Comparison of ENCODE assay signal across 29 cellular contexts in genomic region chr1:201140235-201140940, GRCh38. TPM values are rescaled to one million over a fixed set of nuclear protein-coding genes. Genes with fewer than 3 reads are reported as not detected.
DNase-seq lines count a peak whose midpoint lies in the region; ATAC-seq and TF ChIP-seq lines count a peak whose summit lies in the region.
"Had no signal": no experiment of that assay in that cellular context is flagged by ENCODE, and none has a peak within 500 bp of the region (broad histone marks: within the 10 kb centered on the region; RNA-seq: fewer than 3 reads in every experiment).

No MANE protein-coding gene starts in this region.

- peak overlapping the region; percentile 67 to 96 (median 87) for H3K4me2 ChIP-seq in BLaER1 treated with 17β-estradiol and CSF1 and Interleukin-3, amounts not matched to agents 10 nM and 100 nM
- no peak overlapping the region for H3K4me2 ChIP-seq in DND-41 (ENCODE audit: insufficient read depth, low read length)
- no peak overlapping the region for H3K4me2 ChIP-seq in neural progenitor cell

- H3K27ac Mint-ChIP-seq in neural progenitor cell: no peak overlapping the region
- H3K27ac Mint-ChIP-seq: activated naive CD8-positive, alpha-beta T cell treated with anti-CD3 and anti-CD28 coated beads, Interleukin-2, amount 50 U/mL, for 24 hours; activated T-helper 2 cell treated with anti-CD3 and anti-CD28 coated beads, Interferon-gamma antibody, Interleukin-2, Interleukin-4, amounts not matched to agents 10 μg/mL and 5 μg/mL and 100 μg/mL, durations not matched to agents 14 hours and 24 hours and 36 hours; WTC11 had no signal

- peaks cover 56 to 84% (median 78%) of the 10 kb centered on the region in 10 experiments for H3K4me1 ChIP-seq in BLaER1 treated with 17β-estradiol and CSF1 and Interleukin-3, amounts not matched to agents 10 nM and 100 nM
- H3K4me1 ChIP-seq in DND-41 (ENCODE audit: insufficient read depth, low read length): no peaks in the 10 kb centered on the region
- peaks cover 5% of the 10 kb centered on the region for H3K4me1 ChIP-seq in neural progenitor cell

- peaks cover 9% of the 10 kb centered on the region for H3K4me1 Mint-ChIP-seq in neural progenitor cell
- H3K4me1 Mint-ChIP-seq: activated naive CD8-positive, alpha-beta T cell treated with anti-CD3 and anti-CD28 coated beads, Interleukin-2, amount 50 U/mL, for 24 hours; WTC11 had no signal

- H3K79me2 ChIP-seq in DND-41 (ENCODE audit: insufficient read depth, low read length) (no peaks in the 10 kb centered on the region), neural progenitor cell (ENCODE audit: low read depth) (no peaks in the 10 kb centered on the region)

- peaks cover 6% of the 10 kb centered on the region for H3K27me3 Mint-ChIP-seq in neural progenitor cell (ENCODE audit: insufficient read depth, low read depth)
- H3K27me3 Mint-ChIP-seq: activated naive CD8-positive, alpha-beta T cell treated with anti-CD3 and anti-CD28 coated beads, Interleukin-2, amount 50 U/mL, for 24 hours had no signal

- H3K9me3 Mint-ChIP-seq in neural progenitor cell: no peaks in the 10 kb centered on the region
- H3K9me3 Mint-ChIP-seq: activated naive CD8-positive, alpha-beta T cell treated with anti-CD3 and anti-CD28 coated beads, Interleukin-2, amount 50 U/mL, for 24 hours; activated T-helper 2 cell treated with anti-CD3 and anti-CD28 coated beads, Interferon-gamma antibody, Interleukin-2, Interleukin-4, amounts not matched to agents 10 μg/mL and 5 μg/mL and 100 μg/mL, durations not matched to agents 14 hours and 24 hours and 36 hours; WTC11 had no signal

- ATAC-seq in DND-41 (ENCODE audit: insufficient read depth, low read depth): peak; percentile 29; the same call in 1 of the 3 replicates
- ATAC-seq: activated naive CD8-positive, alpha-beta T cell treated with anti-CD3 and anti-CD28 coated beads, Interleukin-2, amount 50 U/mL, for 24 hours; WTC11 had no signal

- no peaks in the 10 kb centered on the region for H3K27me3 ChIP-seq in BLaER1 treated with 17β-estradiol and CSF1 and Interleukin-3, amounts not matched to agents 10 nM and 100 nM
- H3K27me3 ChIP-seq in DND-41 (ENCODE audit: insufficient read depth, low read length, poor library complexity) (no peaks in the 10 kb centered on the region), neural progenitor cell (no peaks in the 10 kb centered on the region)
- H3K27me3 ChIP-seq: MG63, testis, vagina had no signal

- H3K9ac ChIP-seq in BLaER1 treated with 17β-estradiol and CSF1 and Interleukin-3, amounts not matched to agents 10 nM and 100 nM: peak overlapping the region in 9 of 11 experiments; percentile 9 to 75 (median 45); a peak in 15 of 22 replicates
- H3K9ac ChIP-seq in DND-41 (ENCODE audit: low read depth, low read length) (no peak overlapping the region), neural progenitor cell (no peak overlapping the region)

- TF ChIP-seq CTCF in DND-41 (IDR thresholded peaks at IDR 0.05; ENCODE audit: borderline replicate concordance, extremely low read depth, low read length, poor library complexity, severe bottlenecking): no peak
- TF ChIP-seq CTCF in neural progenitor cell (IDR thresholded peaks at IDR 0.05): no peak

- peaks cover 0 to 97% (median 54%) of the 10 kb centered on the region in 11 experiments; a peak in 16 of 22 replicates for H4K20me1 ChIP-seq in BLaER1 treated with 17β-estradiol and CSF1 and Interleukin-3, amounts not matched to agents 10 nM and 100 nM
- peaks cover 16% of the 10 kb centered on the region for H4K20me1 ChIP-seq in DND-41 (ENCODE audit: insufficient read depth, low read length)
- H4K20me1 ChIP-seq in neural progenitor cell (ENCODE audit: low read depth): peaks cover 20% of the 10 kb centered on the region

- no peak for DNase-seq in DND-41
- DNase-seq in NCI-H82 (lab: John Stamatoyannopoulos, UW): peak; percentile 91
- DNase-seq in neural progenitor cell (ENCODE audit: low spot score): peak; percentile 33
- no peak for DNase-seq in COLO668 (lab: John Stamatoyannopoulos, UW; ENCODE audit: unreplicated experiment)
- DNase-seq in CD1c-positive myeloid dendritic cell (ENCODE audit: extremely low spot score): no peak
- no peak for DNase-seq in SKM-1 treated with dmso at 0.1 percent for 144 hours (lab: John Stamatoyannopoulos, UW; ENCODE audit: unreplicated experiment)
- DNase-seq in DMS53 treated with DMSO at 0.1 percent for 48 hours (lab: John Stamatoyannopoulos, UW; ENCODE audit: unreplicated experiment): no peak
- DNase-seq: activated naive CD8-positive, alpha-beta T cell treated with anti-CD3 and anti-CD28 coated beads, Interleukin-2, amount 50 U/mL, for 24 hours; cerebellar nuclear complex; DMS 273 treated with DMSO at 0.1 percent for 48 hours; GF-D8; GOT3; KBM-7; kidney glomerular epithelial cell; MG63; NCI-H774; stimulated activated CD4-positive, alpha-beta T cell treated with anti-CD3 and anti-CD28 coated beads, Interleukin-1b, Interleukin-23, amount 100 ng/mL, for 48 hours; T-helper 9 cell; testis had no signal

- no peak overlapping the region for H3K4me3 Mint-ChIP-seq in neural progenitor cell
- H3K4me3 Mint-ChIP-seq: activated naive CD8-positive, alpha-beta T cell treated with anti-CD3 and anti-CD28 coated beads, Interleukin-2, amount 50 U/mL, for 24 hours; WTC11 had no signal

- H3K36me3 Mint-ChIP-seq in neural progenitor cell: peaks cover 33% of the 10 kb centered on the region

- peak overlapping the region in 9 of 11 experiments; percentile 9 to 73 (median 39); a peak in 15 of 22 replicates for H3K27ac ChIP-seq in BLaER1 treated with 17β-estradiol and CSF1 and Interleukin-3, amounts not matched to agents 10 nM and 100 nM
- H3K27ac ChIP-seq in DND-41 (ENCODE audit: low read length) (no peak overlapping the region), neural progenitor cell (peak overlapping the region; percentile 31)
- H3K27ac ChIP-seq: C4-2B, epithelial cell of prostate, skin epidermis, testis, vagina had no signal

- no peaks in the 10 kb centered on the region for H3K9me3 ChIP-seq in BLaER1 treated with 17β-estradiol and CSF1 and Interleukin-3, amounts not matched to agents 10 nM and 100 nM (replicated peaks in 1 of 11)
- H3K9me3 ChIP-seq in DND-41 (ENCODE audit: insufficient read depth, low read length, severe bottlenecking): no peaks in the 10 kb centered on the region
- H3K9me3 ChIP-seq in neural progenitor cell (ENCODE audit: low read depth): no peaks in the 10 kb centered on the region
- H3K9me3 ChIP-seq: MG63, testis, vagina had no signal

- peaks cover 34 to 51% (median 43%) of the 10 kb centered on the region in 11 experiments for H3K36me3 ChIP-seq in BLaER1 treated with 17β-estradiol and CSF1 and Interleukin-3, amounts not matched to agents 10 nM and 100 nM
- H3K36me3 ChIP-seq in DND-41 (ENCODE audit: insufficient read depth, low read length) (peaks cover 88% of the 10 kb centered on the region), neural progenitor cell (no peaks in the 10 kb centered on the region)

- H3F3A ChIP-seq in neural progenitor cell (ENCODE audit: low read depth): no peaks in the 10 kb centered on the region

- H2AFZ ChIP-seq in DND-41 (ENCODE audit: low read depth, low read length) (no peak overlapping the region), neural progenitor cell (replicated peaks) (no peak overlapping the region)

- H3K4me3 ChIP-seq in BLaER1 treated with 17β-estradiol and CSF1 and Interleukin-3, amounts not matched to agents 10 nM and 100 nM: peak overlapping the region in 3 of 10 experiments; percentile 30 to 42 (median 31); a peak in 2 of 20 replicates
- H3K4me3 ChIP-seq in DND-41 (ENCODE audit: low read depth in 1 of 2, low read length in 2 of 2): no peak overlapping the region
- no peak overlapping the region for H3K4me3 ChIP-seq in neural progenitor cell
- H3K4me3 ChIP-seq: MG63, skin epidermis, testis, vagina had no signal

RNA-seq across cellular contexts. Expression of gene ASCL5, which starts 13.4 kb away (rescaled TPM):
- total RNA-seq in neural progenitor cell (ENCODE audit: low replicate concordance): not detected in 2 replicates
- total RNA-seq: activated T-helper 2 cell treated with anti-CD3 and anti-CD28 coated beads, Interferon-gamma antibody, Interleukin-2, Interleukin-4, amounts not matched to agents 10 μg/mL and 5 μg/mL and 100 μg/mL, durations not matched to agents 14 hours and 24 hours and 36 hours; HT1080; lung microvascular endothelial cell; pulmonary artery endothelial cell; vagina had no signal

RNA-seq across cellular contexts. Expression of gene TMEM9, which starts 13.9 kb away (rescaled TPM):
- 109 and 187 TPM in 2 replicates for total RNA-seq in neural progenitor cell (ENCODE audit: low replicate concordance)

RNA-seq across cellular contexts. Expression of gene CACNA1S, which starts 28.2 kb away (rescaled TPM):
- total RNA-seq in neural progenitor cell (ENCODE audit: low replicate concordance): 0.11 and 0.12 TPM in 2 replicates
- total RNA-seq: activated T-helper 2 cell treated with anti-CD3 and anti-CD28 coated beads, Interferon-gamma antibody, Interleukin-2, Interleukin-4, amounts not matched to agents 10 μg/mL and 5 μg/mL and 100 μg/mL, durations not matched to agents 14 hours and 24 hours and 36 hours; HT1080; lung microvascular endothelial cell; pulmonary artery endothelial cell; vagina had no signal

RNA-seq across cellular contexts. Expression of gene IGFN1, which starts 50.2 kb away (rescaled TPM):
- total RNA-seq in neural progenitor cell (ENCODE audit: low replicate concordance): 0.15 TPM in 1 of 2 replicates, not detected in the other
- total RNA-seq: activated T-helper 2 cell treated with anti-CD3 and anti-CD28 coated beads, Interferon-gamma antibody, Interleukin-2, Interleukin-4, amounts not matched to agents 10 μg/mL and 5 μg/mL and 100 μg/mL, durations not matched to agents 14 hours and 24 hours and 36 hours; lung microvascular endothelial cell; pulmonary artery endothelial cell; vagina had no signal

Comparison
In these comparisons a context has a peak if more than half of its experiments do, and no peak if none do; other contexts are left out.
1. H3K4me2 ChIP-seq: peak in BLaER1 treated with 17β-estradiol and CSF1 and Interleukin-3, amounts not matched to agents 10 nM and 100 nM (11 of 11); none in DND-41 (single experiment) and neural progenitor cell (single experiment).
2. H3K9ac ChIP-seq: peak in BLaER1 treated with 17β-estradiol and CSF1 and Interleukin-3, amounts not matched to agents 10 nM and 100 nM (9 of 11); none in DND-41 (single experiment) and neural progenitor cell (single experiment).
3. DNase-seq: peak in NCI-H82 (single experiment) and neural progenitor cell (single experiment); none in DND-41 (single experiment), COLO668 (single experiment), CD1c-positive myeloid dendritic cell (single experiment), SKM-1 treated with dmso at 0.1 percent for 144 hours (single experiment) and DMS53 treated with DMSO at 0.1 percent for 48 hours (single experiment).